In the genomic region with DNA sequence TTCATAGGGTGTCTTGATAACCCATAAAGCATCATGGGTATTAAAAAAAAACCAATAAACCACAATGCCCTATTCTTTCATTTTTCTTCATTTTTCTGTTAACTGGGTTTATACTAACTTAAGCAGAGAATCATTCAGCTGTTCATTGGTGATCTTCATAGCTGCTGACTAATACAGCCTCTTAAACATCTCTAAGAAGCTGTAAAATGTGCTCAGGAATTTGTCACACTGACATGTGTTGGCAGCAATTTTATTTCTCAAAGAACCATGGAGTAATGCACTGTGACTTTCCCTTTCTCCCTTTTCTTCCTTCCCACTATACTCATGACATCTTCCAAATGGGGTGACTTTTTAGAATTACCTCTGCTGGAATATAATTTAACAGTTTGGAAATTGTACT, we compare ENCODE assay signal across 20 cellular contexts.
DNase-seq lines count a peak whose midpoint lies in the region; ATAC-seq, FAIRE-seq and TF ChIP-seq lines count a peak whose summit lies in the region.
"Had no signal": no experiment of that assay in that cellular context is flagged by ENCODE, and none has a peak within 500 bp of the region (broad histone marks: within the 10 kb centered on the region; RNA-seq: fewer than 3 reads in every experiment).

No MANE protein-coding gene starts in this region.

- no peaks in the 10 kb centered on the region for H3K79me2 ChIP-seq in SK-N-SH (ENCODE audit: insufficient read depth)
- H3K79me2 ChIP-seq in fibroblast of lung (ENCODE audit: control insufficient read depth, insufficient read depth, low read length): no peaks in the 10 kb centered on the region

- ATAC-seq in SK-N-SH treated with all-trans-retinoic acid at 6 μM for 48 hours (peak; percentile 76), GM19397 (IDR thresholded peaks at IDR 0.05; ENCODE audit: unreplicated experiment) (no peak)
- ATAC-seq: GM23338 had no signal

- H3K9me3 ChIP-seq in SK-N-SH (no peaks in the 10 kb centered on the region), fibroblast of lung (ENCODE audit: control insufficient read depth, insufficient read depth, low read depth, low read length) (no peaks in the 10 kb centered on the region), mesenchymal stem cell (ENCODE audit: control insufficient read depth, low read length) (no peaks in the 10 kb centered on the region), breast epithelium (no peaks in the 10 kb centered on the region)
- H3K9me3 ChIP-seq in effector memory CD4-positive, alpha-beta T cell (ENCODE audit: control insufficient read depth, low read length): no peaks in the 10 kb centered on the region
- H3K9me3 ChIP-seq: SJSA1 had no signal

- no peak overlapping the region for H3K23ac ChIP-seq in mesenchymal stem cell (ENCODE audit: low read length in 2 of 2)

- TF ChIP-seq EP300 in SK-N-SH (IDR thresholded peaks at IDR 0.05; ENCODE audit: borderline replicate concordance in 1 of 2, low read depth in 1 of 2, low read length in 1 of 2): no peak

- TF ChIP-seq POLR2A in breast epithelium (IDR thresholded peaks at IDR 0.05): no peak

- no peak overlapping the region for H3K18ac ChIP-seq in mesenchymal stem cell (ENCODE audit: low read depth in 1 of 2, low read length in 2 of 2)

- no peak overlapping the region for H3K4ac ChIP-seq in mesenchymal stem cell (ENCODE audit: low read depth in 1 of 2, low read length in 2 of 2)

- H3K27ac ChIP-seq in SK-N-SH (ENCODE audit: low read depth in 2 of 2, low read length in 1 of 2) (no peak overlapping the region), fibroblast of lung (ENCODE audit: insufficient read depth, low read length) (no peak overlapping the region), mesenchymal stem cell (ENCODE audit: low read length, poor library complexity, severe bottlenecking) (no peak overlapping the region), breast epithelium (no peak overlapping the region)
- H3K27ac ChIP-seq in effector memory CD4-positive, alpha-beta T cell (ENCODE audit: insufficient read depth, low read length, poor library complexity, severe bottlenecking): no peak overlapping the region
- H3K27ac ChIP-seq: 22Rv1, PC-9, SJSA1 had no signal

- no peak overlapping the region for H4K91ac ChIP-seq in mesenchymal stem cell (ENCODE audit: low read length)

- no peak overlapping the region for H2BK12ac ChIP-seq in mesenchymal stem cell (ENCODE audit: low read length in 2 of 2)

- TF ChIP-seq CTCF in SK-N-SH (IDR thresholded peaks at IDR 0.05) (no peak), fibroblast of lung (conservative IDR thresholded peaks at IDR 0.05 in 1 of 2, IDR thresholded peaks at IDR 0.05 in 1 of 2; ENCODE audit: low read depth in 1 of 2, low read length in 2 of 2) (no peak), breast epithelium (IDR thresholded peaks at IDR 0.05) (no peak)

- no peaks in the 10 kb centered on the region for H3K79me1 ChIP-seq in mesenchymal stem cell (replicated peaks; ENCODE audit: low read length, poor library complexity, severe bottlenecking)

- H3K9ac ChIP-seq in SK-N-SH (no peak overlapping the region), fibroblast of lung (ENCODE audit: insufficient read depth, low read length) (no peak overlapping the region), mesenchymal stem cell (ENCODE audit: low read length) (no peak overlapping the region)

- H3K27me3 ChIP-seq in SK-N-SH (ENCODE audit: insufficient read depth) (no peaks in the 10 kb centered on the region), fibroblast of lung (ENCODE audit: control insufficient read depth, insufficient read depth, low read length) (no peaks in the 10 kb centered on the region), mesenchymal stem cell (ENCODE audit: control insufficient read depth in 1 of 2, insufficient read depth in 1 of 2, low read length in 2 of 2) (no peaks in the 10 kb centered on the region), breast epithelium (no peaks in the 10 kb centered on the region)
- no peaks in the 10 kb centered on the region for H3K27me3 ChIP-seq in effector memory CD4-positive, alpha-beta T cell (replicated peaks; ENCODE audit: control insufficient read depth, insufficient read depth, low read length, poor library complexity, severe bottlenecking)
- H3K27me3 ChIP-seq: SJSA1 had no signal

- H3K9me2 ChIP-seq in SK-N-SH: no peaks in the 10 kb centered on the region

- DNase-seq in SK-N-SH: no peak
- DNase-seq in fibroblast of lung (ENCODE audit: low read depth in 2 of 2): peak; percentile 7 to 36
- DNase-seq in mesenchymal stem cell: peak; percentile 23
- no peak for DNase-seq in breast epithelium (ENCODE audit: low spot score in 2 of 2)
- no peak for DNase-seq in urothelium cell line (ENCODE audit: low spot score)
- DNase-seq in effector memory CD4-positive, alpha-beta T cell: no peak
- DNase-seq: AML-193, DND-41, KBM-7, NCI-H187, NCI-H2227 treated with DMSO at 0.1 percent for 48 hours, NCI-H524, NCI-H82, PC-9 had no signal

- intact Hi-C loops in breast epithelium (cut with DNase I; ENCODE audit: low total_unique reads): no loop called here

- POLR2A ChIA-PET in SK-N-SH (lab: Yijun Ruan, JAX): no interaction called here

- no peak for TF ChIP-seq RAD21 in SK-N-SH (IDR thresholded peaks at IDR 0.05; ENCODE audit: low read length)

- H3K4me2 ChIP-seq in SK-N-SH (no peak overlapping the region), fibroblast of lung (ENCODE audit: extremely low read depth, insufficient read depth, low read length) (no peak overlapping the region), mesenchymal stem cell (ENCODE audit: low read length, poor library complexity, severe bottlenecking) (no peak overlapping the region)
- H3K4me2 ChIP-seq: GM23338, PC-9 had no signal

- no peak overlapping the region for H2BK5ac ChIP-seq in mesenchymal stem cell (ENCODE audit: low read depth, low read length, poor library complexity, severe bottlenecking)

- no peaks in the 10 kb centered on the region; a peak in 1 of 4 replicates for H3K4me1 ChIP-seq in SK-N-SH (ENCODE audit: control insufficient read depth in 1 of 2, insufficient read depth in 2 of 2, low read depth in 1 of 2, low read length in 1 of 2)
- H3K4me1 ChIP-seq in fibroblast of lung (ENCODE audit: control insufficient read depth, extremely low read depth, insufficient read depth, low read length): no peaks in the 10 kb centered on the region
- H3K4me1 ChIP-seq in mesenchymal stem cell (ENCODE audit: control insufficient read depth, insufficient read depth, low read depth, low read length): no peaks in the 10 kb centered on the region
- H3K4me1 ChIP-seq in breast epithelium: no peaks in the 10 kb centered on the region
- H3K4me1 ChIP-seq in effector memory CD4-positive, alpha-beta T cell (ENCODE audit: control insufficient read depth, insufficient read depth, low read length, poor library complexity, severe bottlenecking): no peaks in the 10 kb centered on the region
- H3K4me1 ChIP-seq: SJSA1 had no signal

- H3K14ac ChIP-seq in mesenchymal stem cell (ENCODE audit: low read length in 2 of 2): no peak overlapping the region

- H4K20me1 ChIP-seq in SK-N-SH (ENCODE audit: insufficient read depth): no peaks in the 10 kb centered on the region
- no peaks in the 10 kb centered on the region for H4K20me1 ChIP-seq in fibroblast of lung (ENCODE audit: control insufficient read depth, extremely low read depth, insufficient read depth, low read length)

- no peak overlapping the region for H2BK15ac ChIP-seq in mesenchymal stem cell (ENCODE audit: low read depth, poor library complexity, severe bottlenecking)

- no peaks in the 10 kb centered on the region for H3F3A ChIP-seq in SK-N-SH (replicated peaks; ENCODE audit: insufficient read depth)

- H3K4me3 ChIP-seq in SK-N-SH (ENCODE audit: low read depth in 2 of 2, low read length in 1 of 2) (no peak overlapping the region), fibroblast of lung (replicated peaks in 1 of 4; ENCODE audit: control extremely low read depth in 1 of 4, insufficient read depth in 1 of 4, low read depth in 3 of 4, low read length in 4 of 4) (no peak overlapping the region), mesenchymal stem cell (ENCODE audit: insufficient read depth in 1 of 2, low read depth in 1 of 2, low read length in 2 of 2) (no peak overlapping the region), breast epithelium (no peak overlapping the region)
- H3K4me3 ChIP-seq in effector memory CD4-positive, alpha-beta T cell (ENCODE audit: insufficient read depth, low read depth, low read length, poor library complexity, severe bottlenecking): no peak overlapping the region
- H3K4me3 ChIP-seq: GM23338, PC-9, SJSA1 had no signal

- CTCF ChIA-PET in SK-N-SH (lab: Yijun Ruan, JAX): interaction anchor here (1.0 kb wide), 1 partner anchor 12 kb away, joined by 3 read pairs; no protein-coding TSS in a partner anchor

- FAIRE-seq in urothelium cell line (lab: Jason Lieb, UNC): no peak
- FAIRE-seq: G401.6 had no signal

- H2BK120ac ChIP-seq in mesenchymal stem cell (ENCODE audit: low read depth, low read length): no peak overlapping the region

- H2AFZ ChIP-seq in SK-N-SH (ENCODE audit: low read depth) (no peak overlapping the region), fibroblast of lung (ENCODE audit: low read length) (no peak overlapping the region), mesenchymal stem cell (ENCODE audit: low read depth, low read length) (no peak overlapping the region)
- H2AFZ ChIP-seq: GM23338, PC-9 had no signal

- no peak overlapping the region for H2AK5ac ChIP-seq in mesenchymal stem cell (ENCODE audit: low read length, severe bottlenecking)

- no peak overlapping the region for H4K8ac ChIP-seq in mesenchymal stem cell (ENCODE audit: low read length)

- H3K36me3 ChIP-seq in SK-N-SH (replicated peaks in 1 of 2; ENCODE audit: control insufficient read depth in 1 of 2, insufficient read depth in 2 of 2, low read length in 1 of 2) (no peaks in the 10 kb centered on the region), fibroblast of lung (ENCODE audit: control insufficient read depth, insufficient read depth, low read length) (no peaks in the 10 kb centered on the region), mesenchymal stem cell (ENCODE audit: control insufficient read depth in 1 of 2, insufficient read depth in 2 of 2, low read depth in 1 of 2, low read length in 2 of 2) (no peaks in the 10 kb centered on the region), breast epithelium (no peaks in the 10 kb centered on the region)
- H3K36me3 ChIP-seq in effector memory CD4-positive, alpha-beta T cell (ENCODE audit: control insufficient read depth, insufficient read depth, low read length): no peaks in the 10 kb centered on the region
- H3K36me3 ChIP-seq: SJSA1 had no signal

TF ChIP-seq in SK-N-SH treated with all-trans-retinoic acid at 6 μM for 48 hours, 23 proteins besides CTCF, POLR2A, EP300 and RAD21 (continues in another document):
- 0 out of 2 replicates have a peak, but pooled peaks have one; percentile 36 for TF ChIP-seq ISL1 (CRISPR knock-in tag; IDR thresholded peaks at IDR 0.05)
- no peak for TF ChIP-seq ZFP30 (CRISPR knock-in tag; IDR thresholded peaks at IDR 0.05)

Comparison
In these comparisons a context has a peak if more than half of its experiments do, and no peak if none do; other contexts are left out.
1. DNase-seq: peak in fibroblast of lung (2 of 2) and mesenchymal stem cell (single experiment); none in SK-N-SH (single experiment), breast epithelium (0 of 2), urothelium cell line (single experiment) and effector memory CD4-positive, alpha-beta T cell (0 of 3).